In genomic region chr11:70270104-70270876, GRCh38 we compare ENCODE assay signal across 8 cellular contexts. TPM values are rescaled to one million over a fixed set of nuclear protein-coding genes. Genes with fewer than 3 reads are reported as not detected.
DNase-seq lines count a peak whose midpoint lies in the region; ATAC-seq and TF ChIP-seq lines count a peak whose summit lies in the region.

PPFIA1 (plus strand) TSS chr11:70270690; CDS start chr11:70272173, 1,483 bp downstream.

- H3K9me3 ChIP-seq in AG04450 (ENCODE audit: control insufficient read depth, insufficient read depth, low read length) = no peaks in the 10 kb centered on the region; the same call in 1 of the 2 replicates
- H3K9me3 ChIP-seq in iPS-20b (ENCODE audit: insufficient read depth, low read depth, low read length) = no peaks in the 10 kb centered on the region

- TF ChIP-seq CTCF in AG04450 (IDR thresholded peaks at IDR 0.05; ENCODE audit: low read depth, low read length) (no peak), VCaP (conservative IDR thresholded peaks at IDR 0.05) (no peak; the same call in 1 of the 2 replicates)

- POLR2A ChIA-PET in AG04450 (lab: Yijun Ruan, JAX) = interaction anchor here (0.6 to 1.4 kb wide), 2 partner anchors 19 to 67 kb away, joined by 3 to 5 read pairs; partner anchors contain the start of gene FADD

- CTCF ChIA-PET in AG04450 (lab: Charles Lee) = interaction anchor here (0.6 kb wide), 1 partner anchor 39 kb away, joined by 3 read pairs; no protein-coding TSS in a partner anchor

- in situ Hi-C loops in T47D (cut with HindIII; ENCODE audit: low pct_unique_long_range_greater_than_20kb, low sequenced_read_pairs) = no loop called here

- peak; percentile 81 for ATAC-seq in GM18873 (IDR thresholded peaks at IDR 0.05; ENCODE audit: low FRiP score, unreplicated experiment)
- ATAC-seq in HG03135 (IDR thresholded peaks at IDR 0.05; ENCODE audit: unreplicated experiment) = peak; percentile 93

- H3K4me1 ChIP-seq in iPS-20b (ENCODE audit: insufficient read depth, low read length) = peaks cover 3% of the 10 kb centered on the region

- DNase-seq in AG04450 (ENCODE audit: low read depth, low spot score) (peak; percentile 72), NCI-H2196 (lab: John Stamatoyannopoulos, UW; ENCODE audit: unreplicated experiment) (peak; percentile 97), T47D (ENCODE audit: low read depth in 1 of 2, low spot score in 1 of 2) (peak; percentile 96 to 99)

- H3K4me3 ChIP-seq in AG04450 (ENCODE audit: low read depth, low read length) = peak within 1 kb of the TSS; percentile 86
- peak within 1 kb of the TSS; percentile 91 for H3K4me3 ChIP-seq in iPS-20b (ENCODE audit: low read length)
- peak within 1 kb of the TSS; percentile 77 to 99 (median 92) for H3K4me3 ChIP-seq in skin epidermis

- no peak within 1 kb of the TSS for H3K27ac ChIP-seq in AG04450 (ENCODE audit: low read depth, low read length)
- H3K27ac ChIP-seq in VCaP = peak within 1 kb of the TSS; percentile 89
- H3K27ac ChIP-seq in iPS-20b (ENCODE audit: low read length) = no peak within 1 kb of the TSS
- H3K27ac ChIP-seq in skin epidermis = peak within 1 kb of the TSS; percentile 74 to 96 (median 91)

- H3K36me3 ChIP-seq in iPS-20b (ENCODE audit: insufficient read depth, low read depth, low read length) = peaks cover 36% of the 10 kb centered on the region

- peak within 1 kb of the TSS; percentile 84 for H3K9ac ChIP-seq in iPS-20b (ENCODE audit: low read depth, low read length)

- peaks cover 12% of the 10 kb centered on the region for H3K27me3 ChIP-seq in AG04450 (ENCODE audit: control insufficient read depth, insufficient read depth, low read length)
- H3K27me3 ChIP-seq in iPS-20b (ENCODE audit: insufficient read depth, low read length) = no peaks in the 10 kb centered on the region; the same call in 1 of the 2 replicates

RNA-seq across cellular contexts. Expression of gene PPFIA1, which starts in this region (rescaled TPM):
- 32.9 and 39.9 TPM in 2 replicates for polyA plus RNA-seq in AG04450 (2011; rRNA removed)
- 91.4 and 113 TPM in 2 replicates for polyA minus RNA-seq in AG04450 (2011; rRNA and poly(A)+ RNA removed)

Comparison
In these comparisons a context has a peak if more than half of its experiments do, and no peak if none do; other contexts are left out.
1. H3K27ac ChIP-seq: peak in VCaP (single experiment) and skin epidermis (21 of 21); none in AG04450 (single experiment) and iPS-20b (single experiment).
2. Peak in every context shown above with its lines, with median percentiles within 50 percentile points of each other: DNase-seq and H3K4me3 ChIP-seq.